ENCODE assay signal across 1 cellular context in genomic region chr19:39412100-39412866, GRCh38.
A peak's percentile ranks its signal among the peaks of the same experiment; 100 is the strongest.
TF ChIP-seq lines count a peak whose summit lies in the region.

TSS of gene PLEKHG2 (plus strand) at chr19:39412669. CDS start at chr19:39414087, 1,418 bp downstream.

TF ChIP-seq in HepG2, 621 proteins besides CTCF, POLR2A, EP300 and RAD21 (continued from another document and continues in another):
- TF ChIP-seq REST (IDR thresholded peaks at IDR 0.05; ENCODE audit: borderline replicate concordance in 1 of 2, low read depth in 1 of 2, low read length in 2 of 2), result no peak
- TF ChIP-seq PCBP1 (IDR thresholded peaks at IDR 0.05; ENCODE audit: borderline replicate concordance, low read depth, low read length), result peak; percentile 85; the same call in 1 of the 2 replicates
- no peak for TF ChIP-seq ZNF431 (CRISPR knock-in tag; IDR thresholded peaks at IDR 0.05; ENCODE audit: borderline replicate concordance, low read depth)
- peak; percentile 67 for TF ChIP-seq CCAR2 (optimal IDR thresholded peaks at IDR 0.05; ENCODE audit: low read depth, low read length)
- TF ChIP-seq, protein P1, sequence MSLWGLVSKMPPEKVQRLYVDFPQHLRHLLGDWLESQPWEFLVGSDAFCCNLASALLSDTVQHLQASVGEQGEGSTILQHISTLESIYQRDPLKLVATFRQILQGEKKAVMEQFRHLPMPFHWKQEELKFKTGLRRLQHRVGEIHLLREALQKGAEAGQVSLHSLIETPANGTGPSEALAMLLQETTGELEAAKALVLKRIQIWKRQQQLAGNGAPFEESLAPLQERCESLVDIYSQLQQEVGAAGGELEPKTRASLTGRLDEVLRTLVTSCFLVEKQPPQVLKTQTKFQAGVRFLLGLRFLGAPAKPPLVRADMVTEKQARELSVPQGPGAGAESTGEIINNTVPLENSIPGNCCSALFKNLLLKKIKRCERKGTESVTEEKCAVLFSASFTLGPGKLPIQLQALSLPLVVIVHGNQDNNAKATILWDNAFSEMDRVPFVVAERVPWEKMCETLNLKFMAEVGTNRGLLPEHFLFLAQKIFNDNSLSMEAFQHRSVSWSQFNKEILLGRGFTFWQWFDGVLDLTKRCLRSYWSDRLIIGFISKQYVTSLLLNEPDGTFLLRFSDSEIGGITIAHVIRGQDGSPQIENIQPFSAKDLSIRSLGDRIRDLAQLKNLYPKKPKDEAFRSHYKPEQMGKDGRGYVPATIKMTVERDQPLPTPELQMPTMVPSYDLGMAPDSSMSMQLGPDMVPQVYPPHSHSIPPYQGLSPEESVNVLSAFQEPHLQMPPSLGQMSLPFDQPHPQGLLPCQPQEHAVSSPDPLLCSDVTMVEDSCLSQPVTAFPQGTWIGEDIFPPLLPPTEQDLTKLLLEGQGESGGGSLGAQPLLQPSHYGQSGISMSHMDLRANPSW (CRISPR knock-in tag; IDR thresholded peaks at IDR 0.05; ENCODE audit: borderline replicate concordance), result peak; percentile 67; the same call in 1 of the 2 replicates
- no peak for TF ChIP-seq CENPT (CRISPR knock-in tag; IDR thresholded peaks at IDR 0.05; ENCODE audit: low read depth)
- peak; percentile 83 for TF ChIP-seq THAP11 (CRISPR knock-in tag; IDR thresholded peaks at IDR 0.05)
- no peak for TF ChIP-seq CHCHD3 (CRISPR knock-in tag; IDR thresholded peaks at IDR 0.05)
- TF ChIP-seq, protein P2, sequence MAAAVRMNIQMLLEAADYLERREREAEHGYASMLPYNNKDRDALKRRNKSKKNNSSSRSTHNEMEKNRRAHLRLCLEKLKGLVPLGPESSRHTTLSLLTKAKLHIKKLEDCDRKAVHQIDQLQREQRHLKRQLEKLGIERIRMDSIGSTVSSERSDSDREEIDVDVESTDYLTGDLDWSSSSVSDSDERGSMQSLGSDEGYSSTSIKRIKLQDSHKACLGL (CRISPR knock-in tag; IDR thresholded peaks at IDR 0.05), result no peak
- peak; percentile 79 for TF ChIP-seq KAT8 (CRISPR knock-in tag; IDR thresholded peaks at IDR 0.05)
- no peak for TF ChIP-seq PCBP2 (optimal IDR thresholded peaks at IDR 0.05; ENCODE audit: low read depth, low read length, poor library complexity, severe bottlenecking)
- peak; percentile 68; the same call in 1 of the 2 replicates for TF ChIP-seq ZNF740 (CRISPR knock-in tag; IDR thresholded peaks at IDR 0.05)
- no peak for TF ChIP-seq ZNF432 (CRISPR knock-in tag; IDR thresholded peaks at IDR 0.05; ENCODE audit: borderline replicate concordance)
- TF ChIP-seq ZNF790 (CRISPR knock-in tag; IDR thresholded peaks at IDR 0.05; ENCODE audit: borderline replicate concordance), result peak; percentile 59; the same call in 1 of the 2 replicates
- TF ChIP-seq, protein P3, sequence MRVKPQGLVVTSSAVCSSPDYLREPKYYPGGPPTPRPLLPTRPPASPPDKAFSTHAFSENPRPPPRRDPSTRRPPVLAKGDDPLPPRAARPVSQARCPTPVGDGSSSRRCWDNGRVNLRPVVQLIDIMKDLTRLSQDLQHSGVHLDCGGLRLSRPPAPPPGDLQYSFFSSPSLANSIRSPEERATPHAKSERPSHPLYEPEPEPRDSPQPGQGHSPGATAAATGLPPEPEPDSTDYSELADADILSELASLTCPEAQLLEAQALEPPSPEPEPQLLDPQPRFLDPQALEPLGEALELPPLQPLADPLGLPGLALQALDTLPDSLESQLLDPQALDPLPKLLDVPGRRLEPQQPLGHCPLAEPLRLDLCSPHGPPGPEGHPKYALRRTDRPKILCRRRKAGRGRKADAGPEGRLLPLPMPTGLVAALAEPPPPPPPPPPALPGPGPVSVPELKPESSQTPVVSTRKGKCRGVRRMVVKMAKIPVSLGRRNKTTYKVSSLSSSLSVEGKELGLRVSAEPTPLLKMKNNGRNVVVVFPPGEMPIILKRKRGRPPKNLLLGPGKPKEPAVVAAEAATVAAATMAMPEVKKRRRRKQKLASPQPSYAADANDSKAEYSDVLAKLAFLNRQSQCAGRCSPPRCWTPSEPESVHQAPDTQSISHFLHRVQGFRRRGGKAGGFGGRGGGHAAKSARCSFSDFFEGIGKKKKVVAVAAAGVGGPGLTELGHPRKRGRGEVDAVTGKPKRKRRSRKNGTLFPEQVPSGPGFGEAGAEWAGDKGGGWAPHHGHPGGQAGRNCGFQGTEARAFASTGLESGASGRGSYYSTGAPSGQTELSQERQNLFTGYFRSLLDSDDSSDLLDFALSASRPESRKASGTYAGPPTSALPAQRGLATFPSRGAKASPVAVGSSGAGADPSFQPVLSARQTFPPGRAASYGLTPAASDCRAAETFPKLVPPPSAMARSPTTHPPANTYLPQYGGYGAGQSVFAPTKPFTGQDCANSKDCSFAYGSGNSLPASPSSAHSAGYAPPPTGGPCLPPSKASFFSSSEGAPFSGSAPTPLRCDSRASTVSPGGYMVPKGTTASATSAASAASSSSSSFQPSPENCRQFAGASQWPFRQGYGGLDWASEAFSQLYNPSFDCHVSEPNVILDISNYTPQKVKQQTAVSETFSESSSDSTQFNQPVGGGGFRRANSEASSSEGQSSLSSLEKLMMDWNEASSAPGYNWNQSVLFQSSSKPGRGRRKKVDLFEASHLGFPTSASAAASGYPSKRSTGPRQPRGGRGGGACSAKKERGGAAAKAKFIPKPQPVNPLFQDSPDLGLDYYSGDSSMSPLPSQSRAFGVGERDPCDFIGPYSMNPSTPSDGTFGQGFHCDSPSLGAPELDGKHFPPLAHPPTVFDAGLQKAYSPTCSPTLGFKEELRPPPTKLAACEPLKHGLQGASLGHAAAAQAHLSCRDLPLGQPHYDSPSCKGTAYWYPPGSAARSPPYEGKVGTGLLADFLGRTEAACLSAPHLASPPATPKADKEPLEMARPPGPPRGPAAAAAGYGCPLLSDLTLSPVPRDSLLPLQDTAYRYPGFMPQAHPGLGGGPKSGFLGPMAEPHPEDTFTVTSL (CRISPR knock-in tag; IDR thresholded peaks at IDR 0.05; ENCODE audit: borderline replicate concordance), result no peak; the same call in 1 of the 2 replicates
- TF ChIP-seq, protein P4, sequence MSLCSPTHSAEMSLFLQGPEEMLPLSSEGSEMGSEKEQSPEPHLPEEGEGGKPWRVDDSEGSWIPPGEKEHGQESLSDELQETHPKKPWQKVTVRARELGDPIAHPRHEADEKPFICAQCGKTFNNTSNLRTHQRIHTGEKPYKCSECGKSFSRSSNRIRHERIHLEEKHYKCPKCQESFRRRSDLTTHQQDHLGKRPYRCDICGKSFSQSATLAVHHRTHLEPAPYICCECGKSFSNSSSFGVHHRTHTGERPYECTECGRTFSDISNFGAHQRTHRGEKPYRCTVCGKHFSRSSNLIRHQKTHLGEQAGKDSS (CRISPR knock-in tag; IDR thresholded peaks at IDR 0.05; ENCODE audit: borderline replicate concordance, low read depth), result no peak
- TF ChIP-seq ZNF260 (CRISPR knock-in tag; IDR thresholded peaks at IDR 0.05; ENCODE audit: borderline replicate concordance, low read depth), result no peak
- TF ChIP-seq, protein P5, sequence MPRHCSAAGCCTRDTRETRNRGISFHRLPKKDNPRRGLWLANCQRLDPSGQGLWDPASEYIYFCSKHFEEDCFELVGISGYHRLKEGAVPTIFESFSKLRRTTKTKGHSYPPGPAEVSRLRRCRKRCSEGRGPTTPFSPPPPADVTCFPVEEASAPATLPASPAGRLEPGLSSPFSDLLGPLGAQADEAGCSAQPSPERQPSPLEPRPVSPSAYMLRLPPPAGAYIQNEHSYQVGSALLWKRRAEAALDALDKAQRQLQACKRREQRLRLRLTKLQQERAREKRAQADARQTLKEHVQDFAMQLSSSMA (CRISPR knock-in tag; IDR thresholded peaks at IDR 0.05), result no peak
- TF ChIP-seq KDM4B (CRISPR knock-in tag; IDR thresholded peaks at IDR 0.05), result no peak
- peak; percentile 89 for TF ChIP-seq TEAD3 (CRISPR knock-in tag; optimal IDR thresholded peaks at IDR 0.05; ENCODE audit: borderline replicate concordance)
- no peak for TF ChIP-seq DNMT1 (CRISPR knock-in tag; IDR thresholded peaks at IDR 0.05)
- peak; percentile 86 for TF ChIP-seq RAD51 (IDR thresholded peaks at IDR 0.05; ENCODE audit: borderline replicate concordance)
- no peak for TF ChIP-seq ZC3H13 (CRISPR knock-in tag; IDR thresholded peaks at IDR 0.05)
- TF ChIP-seq ZNF441 (CRISPR knock-in tag; IDR thresholded peaks at IDR 0.05; ENCODE audit: borderline replicate concordance), result 0 out of 2 replicates have a peak, but pooled peaks have one; percentile 12
- TF ChIP-seq NR2C2 (CRISPR knock-in tag; IDR thresholded peaks at IDR 0.05; ENCODE audit: borderline replicate concordance), result no peak
- no peak for TF ChIP-seq BCL3 (CRISPR knock-in tag; IDR thresholded peaks at IDR 0.05)
- peak; percentile 82 for TF ChIP-seq KLF9 (CRISPR knock-in tag; IDR thresholded peaks at IDR 0.05; ENCODE audit: low read depth)
- TF ChIP-seq PRMT3 (CRISPR knock-in tag; IDR thresholded peaks at IDR 0.05; ENCODE audit: borderline replicate concordance, low read depth), result no peak
- TF ChIP-seq, protein P6, sequence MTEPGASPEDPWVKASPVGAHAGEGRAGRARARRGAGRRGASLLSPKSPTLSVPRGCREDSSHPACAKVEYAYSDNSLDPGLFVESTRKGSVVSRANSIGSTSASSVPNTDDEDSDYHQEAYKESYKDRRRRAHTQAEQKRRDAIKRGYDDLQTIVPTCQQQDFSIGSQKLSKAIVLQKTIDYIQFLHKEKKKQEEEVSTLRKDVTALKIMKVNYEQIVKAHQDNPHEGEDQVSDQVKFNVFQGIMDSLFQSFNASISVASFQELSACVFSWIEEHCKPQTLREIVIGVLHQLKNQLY (CRISPR knock-in tag; IDR thresholded peaks at IDR 0.05), result peak; percentile 53; the same call in 1 of the 2 replicates
- TF ChIP-seq ZNF460 (CRISPR knock-in tag; IDR thresholded peaks at IDR 0.05; ENCODE audit: borderline replicate concordance), result no peak
- TF ChIP-seq TBP (CRISPR knock-in tag; IDR thresholded peaks at IDR 0.05), result no peak
- no peak; the same call in 1 of the 2 replicates for TF ChIP-seq GMEB1 (CRISPR knock-in tag; IDR thresholded peaks at IDR 0.05; ENCODE audit: borderline replicate concordance)
- TF ChIP-seq XBP1 (CRISPR knock-in tag; IDR thresholded peaks at IDR 0.05), result no peak
- TF ChIP-seq ELK4 (CRISPR knock-in tag; IDR thresholded peaks at IDR 0.05; ENCODE audit: borderline replicate concordance), result no peak
- TF ChIP-seq CENPX (CRISPR knock-in tag; IDR thresholded peaks at IDR 0.05), result no peak
- TF ChIP-seq, protein P7, sequence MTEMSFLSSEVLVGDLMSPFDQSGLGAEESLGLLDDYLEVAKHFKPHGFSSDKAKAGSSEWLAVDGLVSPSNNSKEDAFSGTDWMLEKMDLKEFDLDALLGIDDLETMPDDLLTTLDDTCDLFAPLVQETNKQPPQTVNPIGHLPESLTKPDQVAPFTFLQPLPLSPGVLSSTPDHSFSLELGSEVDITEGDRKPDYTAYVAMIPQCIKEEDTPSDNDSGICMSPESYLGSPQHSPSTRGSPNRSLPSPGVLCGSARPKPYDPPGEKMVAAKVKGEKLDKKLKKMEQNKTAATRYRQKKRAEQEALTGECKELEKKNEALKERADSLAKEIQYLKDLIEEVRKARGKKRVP (CRISPR knock-in tag; IDR thresholded peaks at IDR 0.05), result peak in 1 of 2 experiments; percentile 51; a peak in 1 of 4 replicates
